24 cellular contexts compared by ENCODE assay signal in the genomic region with DNA sequence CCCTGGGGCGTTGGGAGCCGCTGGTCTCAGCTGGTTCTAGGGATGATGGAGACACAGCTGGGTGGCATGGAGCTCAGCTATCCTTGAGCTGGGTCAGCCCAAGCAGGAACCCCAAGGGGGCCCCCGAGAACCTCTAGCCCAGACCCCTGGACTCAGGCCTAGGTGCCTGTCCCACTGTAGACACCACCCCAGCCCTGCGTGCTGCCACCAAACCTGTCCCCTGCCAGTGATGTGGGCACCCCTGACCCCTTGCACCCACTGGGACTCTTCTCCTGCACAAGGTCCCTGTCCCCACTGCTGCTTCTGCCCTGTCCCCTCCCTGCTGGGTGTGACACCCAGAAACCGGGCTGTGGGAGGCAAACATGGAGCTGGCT. TPM values are rescaled to one million over a fixed set of nuclear protein-coding genes. Genes with fewer than 3 reads are reported as not detected.
"Had no signal": no experiment of that assay in that cellular context is flagged by ENCODE, and none has a peak within 500 bp of the region (broad histone marks: within the 10 kb centered on the region; RNA-seq: fewer than 3 reads in every experiment).

No MANE protein-coding gene starts in this region.

- H3K9me3 Mint-ChIP-seq: activated naive CD4-positive, alpha-beta T cell treated with anti-CD3 and anti-CD28 coated beads, Interleukin-2, amount 50 U/mL, for 72 hours; activated T-cell treated with anti-CD3 and anti-CD28 coated beads, Interleukin-2, amount 50 U/mL, for 24 hours; activated T-helper 1 cell treated with anti-CD3 and anti-CD28 coated beads, Interleukin-12 subunit alpha, Interleukin-12 subunit beta, Interleukin-2, Interleukin-4 antibody, amounts not matched to agents 30 ng/mL and 10 ng/mL and 1 ng/mL, durations not matched to agents 14 hours and 24 hours and 36 hours; WTC11 had no signal

- DNase-seq: activated CD4-positive, alpha-beta T cell treated with anti-CD3 and anti-CD28 coated beads for 48 hours; activated CD4-positive, alpha-beta T cell treated with anti-CD3 and anti-CD28 coated beads, Interleukin-2, amount 50 U/mL, for 4 hours; activated CD4-positive, CD25-positive, alpha-beta regulatory T cell treated with anti-CD3 and anti-CD28 coated beads, Interleukin-2, amount 50 U/mL, for 72 hours; activated CD8-positive, alpha-beta memory T cell treated with anti-CD3 and anti-CD28 coated beads, Interleukin-2, amount 10 ng/mL, durations not matched to agents 7 days and 5 days; activated effector memory CD4-positive, alpha-beta T cell treated with Interleukin-2 at 50 U/mL for 16 hours; activated naive CD4-positive, alpha-beta T cell; activated T-cell treated with anti-CD3 and anti-CD28 coated beads, Interleukin-2, amount 50 U/mL, for 24 hours; NCI-H1092 treated with DMSO at 0.1 percent for 48 hours; NCI-H1417 treated with DMSO at 0.1 percent for 48 hours; NCI-H187 treated with DMSO at 0.1 percent for 48 hours; NCI-H2081 treated with DMSO at 0.1 percent for 48 hours; NCI-H446; Peyer's patch; SJCRH30; SK-N-SH; T-helper 1 cell had no signal

- H3K27ac ChIP-seq: KMS-11, RWPE1, SJCRH30 had no signal

- H3K27me3 ChIP-seq: Peyer's patch, SJCRH30 had no signal

- H3K36me3 ChIP-seq: Peyer's patch, SJCRH30 had no signal

- H3K9ac ChIP-seq: KMS-11, SK-N-SH had no signal

- H3K4me3 Mint-ChIP-seq: activated CD8-positive, alpha-beta memory T cell treated with anti-CD3 and anti-CD28 coated beads, Interleukin-2, amount 10 ng/mL, durations not matched to agents 7 days and 5 days; activated T-cell treated with anti-CD3 and anti-CD28 coated beads, Interleukin-2, amount 50 U/mL, for 24 hours; activated T-helper 1 cell treated with anti-CD3 and anti-CD28 coated beads, Interleukin-12 subunit alpha, Interleukin-12 subunit beta, Interleukin-2, Interleukin-4 antibody, amounts not matched to agents 30 ng/mL and 10 ng/mL and 1 ng/mL, durations not matched to agents 14 hours and 24 hours and 36 hours; WTC11 had no signal

- H3K4me3 ChIP-seq: Peyer's patch, SJCRH30 had no signal

- ATAC-seq: activated CD8-positive, alpha-beta memory T cell treated with anti-CD3 and anti-CD28 coated beads, Interleukin-2, amount 10 ng/mL, durations not matched to agents 7 days and 5 days; activated naive CD4-positive, alpha-beta T cell treated with anti-CD3 and anti-CD28 coated beads, Interleukin-2, amount 50 U/mL, for 72 hours had no signal

- H3K27ac Mint-ChIP-seq: activated CD8-positive, alpha-beta memory T cell treated with anti-CD3 and anti-CD28 coated beads, Interleukin-2, amount 10 ng/mL, durations not matched to agents 7 days and 5 days; activated naive CD4-positive, alpha-beta T cell treated with anti-CD3 and anti-CD28 coated beads, Interleukin-2, amount 50 U/mL, for 72 hours; activated T-cell treated with anti-CD3 and anti-CD28 coated beads, Interleukin-2, amount 50 U/mL, for 24 hours; activated T-helper 1 cell treated with anti-CD3 and anti-CD28 coated beads, Interleukin-12 subunit alpha, Interleukin-12 subunit beta, Interleukin-2, Interleukin-4 antibody, amounts not matched to agents 30 ng/mL and 10 ng/mL and 1 ng/mL, durations not matched to agents 14 hours and 24 hours and 36 hours; WTC11 had no signal

- H3K9me3 ChIP-seq: Peyer's patch, SJCRH30, SK-N-SH had no signal

- H3K36me3 Mint-ChIP-seq: activated CD8-positive, alpha-beta memory T cell treated with anti-CD3 and anti-CD28 coated beads, Interleukin-2, amount 10 ng/mL, durations not matched to agents 7 days and 5 days; activated naive CD4-positive, alpha-beta T cell treated with anti-CD3 and anti-CD28 coated beads, Interleukin-2, amount 50 U/mL, for 72 hours; WTC11 had no signal

- H3K4me2 ChIP-seq: KMS-11, SK-N-SH had no signal

- H3K9me2 ChIP-seq: SK-N-SH had no signal

RNA-seq across cellular contexts. Expression of a gene that starts 49.9 kb away (rescaled TPM):
- total RNA-seq: activated CD8-positive, alpha-beta memory T cell treated with anti-CD3 and anti-CD28 coated beads, Interleukin-2, amount 10 ng/mL, durations not matched to agents 7 days and 5 days; activated naive CD4-positive, alpha-beta T cell treated with anti-CD3 and anti-CD28 coated beads, Interleukin-2, amount 50 U/mL, for 72 hours; activated T-helper 1 cell treated with anti-CD3 and anti-CD28 coated beads, Interleukin-12 subunit alpha, Interleukin-12 subunit beta, Interleukin-2, Interleukin-4 antibody, amounts not matched to agents 30 ng/mL and 10 ng/mL and 1 ng/mL, durations not matched to agents 14 hours and 24 hours and 36 hours; cardiac septum; MCF 10A; Peyer's patch; SJCRH30; T-helper 2 cell treated with Interferon-gamma antibody and Interleukin-4, amounts not matched to agents 100 ng/mL and 5 ng/mL, for 36 hours had no signal
